22 cellular contexts compared by ENCODE assay signal in genomic region chr3:133996251-133996661, GRCh38. TPM values are rescaled to one million over a fixed set of nuclear protein-coding genes. Genes with fewer than 3 reads are reported as not detected.
DNase-seq lines count a peak whose midpoint lies in the region; ATAC-seq lines count a peak whose summit lies in the region.
"Had no signal": no experiment of that assay in that cellular context is flagged by ENCODE, and none has a peak within 500 bp of the region (broad histone marks: within the 10 kb centered on the region; RNA-seq: fewer than 3 reads in every experiment).

No MANE protein-coding gene starts in this region.

- no peak overlapping the region for H3K4me3 Mint-ChIP-seq in activated naive CD4-positive, alpha-beta T cell treated with anti-CD3 and anti-CD28 coated beads for 36 hours
- H3K4me3 Mint-ChIP-seq: activated naive CD8-positive, alpha-beta T cell treated with anti-CD3 and anti-CD28 coated beads for 36 hours; CD4-positive, CD25-positive, alpha-beta regulatory T cell; T-helper 17 cell had no signal

- intact Hi-C loops in activated naive CD4-positive, alpha-beta T cell treated with anti-CD3 and anti-CD28 coated beads for 36 hours (cut with micrococcal nuclease) = no loop called here

- no peaks in the 10 kb centered on the region for H3K9me3 Mint-ChIP-seq in activated naive CD4-positive, alpha-beta T cell treated with anti-CD3 and anti-CD28 coated beads for 36 hours
- H3K9me3 Mint-ChIP-seq in activated naive CD4-positive, alpha-beta T cell treated with anti-CD3 and anti-CD28 coated beads, Interleukin-2, amount 50 U/mL, for 72 hours = no peaks in the 10 kb centered on the region
- H3K9me3 Mint-ChIP-seq: activated naive CD8-positive, alpha-beta T cell treated with anti-CD3 and anti-CD28 coated beads for 36 hours had no signal

- peaks cover 11% of the 10 kb centered on the region for H3K27me3 Mint-ChIP-seq in activated naive CD4-positive, alpha-beta T cell treated with anti-CD3 and anti-CD28 coated beads for 36 hours (ENCODE audit: low read depth)

- no peak overlapping the region for H3K27ac Mint-ChIP-seq in activated naive CD4-positive, alpha-beta T cell treated with anti-CD3 and anti-CD28 coated beads for 36 hours
- H3K27ac Mint-ChIP-seq in activated naive CD4-positive, alpha-beta T cell treated with anti-CD3 and anti-CD28 coated beads, Interleukin-2, amount 50 U/mL, for 72 hours = no peak overlapping the region
- H3K27ac Mint-ChIP-seq: activated naive CD8-positive, alpha-beta T cell treated with anti-CD3 and anti-CD28 coated beads for 36 hours; CD4-positive, CD25-positive, alpha-beta regulatory T cell; T-helper 17 cell had no signal

- no peaks in the 10 kb centered on the region for H3K36me3 Mint-ChIP-seq in activated naive CD4-positive, alpha-beta T cell treated with anti-CD3 and anti-CD28 coated beads for 36 hours (ENCODE audit: low read depth)
- no peaks in the 10 kb centered on the region for H3K36me3 Mint-ChIP-seq in activated naive CD4-positive, alpha-beta T cell treated with anti-CD3 and anti-CD28 coated beads, Interleukin-2, amount 50 U/mL, for 72 hours
- H3K36me3 Mint-ChIP-seq: activated naive CD8-positive, alpha-beta T cell treated with anti-CD3 and anti-CD28 coated beads for 36 hours; CD4-positive, CD25-positive, alpha-beta regulatory T cell had no signal

- H3K4me1 Mint-ChIP-seq in activated naive CD4-positive, alpha-beta T cell treated with anti-CD3 and anti-CD28 coated beads for 36 hours (ENCODE audit: low read depth) = no peaks in the 10 kb centered on the region
- H3K4me1 Mint-ChIP-seq: activated naive CD8-positive, alpha-beta T cell treated with anti-CD3 and anti-CD28 coated beads for 36 hours; CD4-positive, CD25-positive, alpha-beta regulatory T cell had no signal

- DNase-seq in DMS79 (lab: John Stamatoyannopoulos, UW) (peak; percentile 54), NCI-H1694 (lab: John Stamatoyannopoulos, UW) (peak; percentile 28), astrocyte of the hippocampus (ENCODE audit: low read depth, low spot score) (peak; percentile 59), left kidney (ENCODE audit: low read depth, low spot score) (peak; percentile 58), AG20443 (ENCODE audit: low spot score) (no peak), occipital lobe (lab: John Stamatoyannopoulos, UW) (no peak)
- DNase-seq in activated naive CD4-positive, alpha-beta T cell treated with anti-CD3 and anti-CD28 coated beads for 36 hours = no peak
- DNase-seq in activated naive CD4-positive, alpha-beta T cell treated with anti-CD3 and anti-CD28 coated beads, Interleukin-2, amount 50 U/mL, for 72 hours (ENCODE audit: low spot score in 2 of 2) = no peak
- DNase-seq: activated CD4-positive, alpha-beta T cell treated with anti-CD3 and anti-CD28 coated beads, Interleukin-2, amount 50 U/mL, for 48 hours; activated naive CD8-positive, alpha-beta T cell treated with anti-CD3 and anti-CD28 coated beads for 36 hours; brain microvascular endothelial cell; CD4-positive, CD25-positive, alpha-beta regulatory T cell; dermis blood vessel endothelial cell; gastrocnemius medialis; MG63; NCI-H2029 treated with DMSO at 0.1 percent for 48 hours; pancreas; stimulated activated CD4-positive, alpha-beta T cell treated with anti-CD3 and anti-CD28 coated beads, Interleukin-2, amount 100 ng/mL, for 24 hours; stimulated activated naive CD4-positive, alpha-beta T cell treated with Interleukin-2 at 50 U/mL for 16 hours; T-helper 17 cell; WERI-Rb-1 had no signal

- no peak for ATAC-seq in activated naive CD4-positive, alpha-beta T cell treated with anti-CD3 and anti-CD28 coated beads, Interleukin-2, amount 50 U/mL, for 72 hours
- ATAC-seq: gastrocnemius medialis, T-helper 17 cell had no signal

- CTCF ChIA-PET in activated naive CD4-positive, alpha-beta T cell treated with anti-CD3 and anti-CD28 coated beads for 36 hours (lab: Charles Lee) = no interaction called here

RNA-seq across cellular contexts. Expression of gene SLCO2A1, which starts 33.5 kb away (rescaled TPM):
- total RNA-seq in activated naive CD4-positive, alpha-beta T cell treated with anti-CD3 and anti-CD28 coated beads for 36 hours = not detected
- total RNA-seq in occipital lobe = 0.78 TPM
- total RNA-seq in activated naive CD4-positive, alpha-beta T cell treated with anti-CD3 and anti-CD28 coated beads, Interleukin-2, amount 50 U/mL, for 72 hours = not detected
- total RNA-seq: CD4-positive, CD25-positive, alpha-beta regulatory T cell; SK-MEL-5 had no signal

Comparison
In these comparisons a context has a peak if more than half of its experiments do, and no peak if none do; other contexts are left out.
1. DNase-seq: peak in DMS79 (single experiment), NCI-H1694 (single experiment), astrocyte of the hippocampus (single experiment) and left kidney (single experiment); none in activated naive CD4-positive, alpha-beta T cell treated with anti-CD3 and anti-CD28 coated beads for 36 hours (single experiment), AG20443 (single experiment), occipital lobe (single experiment) and activated naive CD4-positive, alpha-beta T cell treated with anti-CD3 and anti-CD28 coated beads, Interleukin-2, amount 50 U/mL, for 72 hours (0 of 2).